ENCODE assay signal across 3 cellular contexts in the genomic region with DNA sequence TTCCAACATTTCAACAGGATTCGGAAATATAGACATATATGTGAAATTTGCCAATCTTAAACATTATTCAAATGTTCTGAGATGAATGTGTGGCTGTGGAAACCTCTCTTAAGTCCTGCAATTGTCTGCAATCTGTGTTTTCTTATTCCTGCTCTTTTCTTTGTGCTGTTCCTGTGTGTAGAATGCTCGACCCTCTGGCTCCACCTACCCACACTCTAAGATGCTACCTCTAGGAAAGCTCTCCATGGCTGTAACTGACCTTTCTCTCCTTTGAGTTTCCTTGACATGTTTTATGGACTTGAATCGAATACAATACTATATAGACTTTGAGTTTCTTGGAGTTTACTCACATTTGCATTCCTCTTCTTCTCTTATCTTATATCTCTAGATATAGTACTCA.
TF ChIP-seq lines count a peak whose summit lies in the region.

No MANE protein-coding gene starts in this region.

TF ChIP-seq in GM23338, 12 proteins besides CTCF, POLR2A, EP300 and RAD21 (continued from another document and continues in another):
- TF ChIP-seq EZH2phosphoT487 (IDR thresholded peaks at IDR 0.05; ENCODE audit: unreplicated experiment) = no peak
- no peak for TF ChIP-seq EZH2 (IDR thresholded peaks at IDR 0.05; ENCODE audit: low read depth, unreplicated experiment)
- no peak for TF ChIP-seq NANOG (IDR thresholded peaks at IDR 0.05; ENCODE audit: borderline replicate concordance)
- TF ChIP-seq JUNB (IDR thresholded peaks at IDR 0.05; ENCODE audit: unreplicated experiment) = no peak
- no peak for TF ChIP-seq STAT1 (IDR thresholded peaks at IDR 0.05; ENCODE audit: unreplicated experiment)
- TF ChIP-seq, protein P1, sequence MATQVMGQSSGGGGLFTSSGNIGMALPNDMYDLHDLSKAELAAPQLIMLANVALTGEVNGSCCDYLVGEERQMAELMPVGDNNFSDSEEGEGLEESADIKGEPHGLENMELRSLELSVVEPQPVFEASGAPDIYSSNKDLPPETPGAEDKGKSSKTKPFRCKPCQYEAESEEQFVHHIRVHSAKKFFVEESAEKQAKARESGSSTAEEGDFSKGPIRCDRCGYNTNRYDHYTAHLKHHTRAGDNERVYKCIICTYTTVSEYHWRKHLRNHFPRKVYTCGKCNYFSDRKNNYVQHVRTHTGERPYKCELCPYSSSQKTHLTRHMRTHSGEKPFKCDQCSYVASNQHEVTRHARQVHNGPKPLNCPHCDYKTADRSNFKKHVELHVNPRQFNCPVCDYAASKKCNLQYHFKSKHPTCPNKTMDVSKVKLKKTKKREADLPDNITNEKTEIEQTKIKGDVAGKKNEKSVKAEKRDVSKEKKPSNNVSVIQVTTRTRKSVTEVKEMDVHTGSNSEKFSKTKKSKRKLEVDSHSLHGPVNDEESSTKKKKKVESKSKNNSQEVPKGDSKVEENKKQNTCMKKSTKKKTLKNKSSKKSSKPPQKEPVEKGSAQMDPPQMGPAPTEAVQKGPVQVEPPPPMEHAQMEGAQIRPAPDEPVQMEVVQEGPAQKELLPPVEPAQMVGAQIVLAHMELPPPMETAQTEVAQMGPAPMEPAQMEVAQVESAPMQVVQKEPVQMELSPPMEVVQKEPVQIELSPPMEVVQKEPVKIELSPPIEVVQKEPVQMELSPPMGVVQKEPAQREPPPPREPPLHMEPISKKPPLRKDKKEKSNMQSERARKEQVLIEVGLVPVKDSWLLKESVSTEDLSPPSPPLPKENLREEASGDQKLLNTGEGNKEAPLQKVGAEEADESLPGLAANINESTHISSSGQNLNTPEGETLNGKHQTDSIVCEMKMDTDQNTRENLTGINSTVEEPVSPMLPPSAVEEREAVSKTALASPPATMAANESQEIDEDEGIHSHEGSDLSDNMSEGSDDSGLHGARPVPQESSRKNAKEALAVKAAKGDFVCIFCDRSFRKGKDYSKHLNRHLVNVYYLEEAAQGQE (IDR thresholded peaks at IDR 0.05; ENCODE audit: unreplicated experiment) = no peak
- TF ChIP-seq, protein P2, sequence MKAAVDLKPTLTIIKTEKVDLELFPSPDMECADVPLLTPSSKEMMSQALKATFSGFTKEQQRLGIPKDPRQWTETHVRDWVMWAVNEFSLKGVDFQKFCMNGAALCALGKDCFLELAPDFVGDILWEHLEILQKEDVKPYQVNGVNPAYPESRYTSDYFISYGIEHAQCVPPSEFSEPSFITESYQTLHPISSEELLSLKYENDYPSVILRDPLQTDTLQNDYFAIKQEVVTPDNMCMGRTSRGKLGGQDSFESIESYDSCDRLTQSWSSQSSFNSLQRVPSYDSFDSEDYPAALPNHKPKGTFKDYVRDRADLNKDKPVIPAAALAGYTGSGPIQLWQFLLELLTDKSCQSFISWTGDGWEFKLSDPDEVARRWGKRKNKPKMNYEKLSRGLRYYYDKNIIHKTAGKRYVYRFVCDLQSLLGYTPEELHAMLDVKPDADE (IDR thresholded peaks at IDR 0.05) = no peak

TF ChIP-seq in WTC11, 78 proteins besides CTCF, POLR2A, EP300 and RAD21 (continued from another document):
- TF ChIP-seq, protein P3, sequence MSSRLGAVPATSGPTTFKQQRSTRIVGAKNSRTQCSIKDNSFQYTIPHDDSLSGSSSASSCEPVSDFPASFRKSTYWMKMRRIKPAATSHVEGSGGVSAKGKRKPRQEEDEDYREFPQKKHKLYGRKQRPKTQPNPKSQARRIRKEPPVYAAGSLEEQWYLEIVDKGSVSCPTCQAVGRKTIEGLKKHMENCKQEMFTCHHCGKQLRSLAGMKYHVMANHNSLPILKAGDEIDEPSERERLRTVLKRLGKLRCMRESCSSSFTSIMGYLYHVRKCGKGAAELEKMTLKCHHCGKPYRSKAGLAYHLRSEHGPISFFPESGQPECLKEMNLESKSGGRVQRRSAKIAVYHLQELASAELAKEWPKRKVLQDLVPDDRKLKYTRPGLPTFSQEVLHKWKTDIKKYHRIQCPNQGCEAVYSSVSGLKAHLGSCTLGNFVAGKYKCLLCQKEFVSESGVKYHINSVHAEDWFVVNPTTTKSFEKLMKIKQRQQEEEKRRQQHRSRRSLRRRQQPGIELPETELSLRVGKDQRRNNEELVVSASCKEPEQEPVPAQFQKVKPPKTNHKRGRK (CRISPR knock-in tag; IDR thresholded peaks at IDR 0.05; ENCODE audit: borderline replicate concordance) = no peak
- TF ChIP-seq ZNF232 (CRISPR knock-in tag; IDR thresholded peaks at IDR 0.05) = no peak
- no peak for TF ChIP-seq ZNF396 (CRISPR knock-in tag; IDR thresholded peaks at IDR 0.05; ENCODE audit: borderline replicate concordance)
- no peak for TF ChIP-seq HMGA2 (CRISPR knock-in tag; IDR thresholded peaks at IDR 0.05)
- TF ChIP-seq, protein P4, sequence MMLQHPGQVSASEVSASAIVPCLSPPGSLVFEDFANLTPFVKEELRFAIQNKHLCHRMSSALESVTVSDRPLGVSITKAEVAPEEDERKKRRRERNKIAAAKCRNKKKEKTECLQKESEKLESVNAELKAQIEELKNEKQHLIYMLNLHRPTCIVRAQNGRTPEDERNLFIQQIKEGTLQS (CRISPR knock-in tag; conservative IDR thresholded peaks at IDR 0.05) = no peak
- TF ChIP-seq, protein P5, sequence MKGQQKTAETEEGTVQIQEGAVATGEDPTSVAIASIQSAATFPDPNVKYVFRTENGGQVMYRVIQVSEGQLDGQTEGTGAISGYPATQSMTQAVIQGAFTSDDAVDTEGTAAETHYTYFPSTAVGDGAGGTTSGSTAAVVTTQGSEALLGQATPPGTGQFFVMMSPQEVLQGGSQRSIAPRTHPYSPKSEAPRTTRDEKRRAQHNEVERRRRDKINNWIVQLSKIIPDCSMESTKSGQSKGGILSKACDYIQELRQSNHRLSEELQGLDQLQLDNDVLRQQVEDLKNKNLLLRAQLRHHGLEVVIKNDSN (CRISPR knock-in tag; IDR thresholded peaks at IDR 0.05) = no peak
- TF ChIP-seq, protein P6, sequence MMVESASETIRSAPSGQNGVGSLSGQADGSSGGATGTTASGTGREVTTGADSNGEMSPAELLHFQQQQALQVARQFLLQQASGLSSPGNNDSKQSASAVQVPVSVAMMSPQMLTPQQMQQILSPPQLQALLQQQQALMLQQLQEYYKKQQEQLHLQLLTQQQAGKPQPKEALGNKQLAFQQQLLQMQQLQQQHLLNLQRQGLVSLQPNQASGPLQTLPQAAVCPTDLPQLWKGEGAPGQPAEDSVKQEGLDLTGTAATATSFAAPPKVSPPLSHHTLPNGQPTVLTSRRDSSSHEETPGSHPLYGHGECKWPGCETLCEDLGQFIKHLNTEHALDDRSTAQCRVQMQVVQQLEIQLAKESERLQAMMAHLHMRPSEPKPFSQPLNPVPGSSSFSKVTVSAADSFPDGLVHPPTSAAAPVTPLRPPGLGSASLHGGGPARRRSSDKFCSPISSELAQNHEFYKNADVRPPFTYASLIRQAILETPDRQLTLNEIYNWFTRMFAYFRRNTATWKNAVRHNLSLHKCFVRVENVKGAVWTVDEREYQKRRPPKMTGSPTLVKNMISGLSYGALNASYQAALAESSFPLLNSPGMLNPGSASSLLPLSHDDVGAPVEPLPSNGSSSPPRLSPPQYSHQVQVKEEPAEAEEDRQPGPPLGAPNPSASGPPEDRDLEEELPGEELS (CRISPR knock-in tag; IDR thresholded peaks at IDR 0.05) = no peak
- TF ChIP-seq ETV6 (CRISPR knock-in tag; IDR thresholded peaks at IDR 0.05) = no peak

TF ChIP-seq in liver, 16 proteins besides CTCF, POLR2A, EP300 and RAD21 (continued from another document):
- TF ChIP-seq, protein P7, sequence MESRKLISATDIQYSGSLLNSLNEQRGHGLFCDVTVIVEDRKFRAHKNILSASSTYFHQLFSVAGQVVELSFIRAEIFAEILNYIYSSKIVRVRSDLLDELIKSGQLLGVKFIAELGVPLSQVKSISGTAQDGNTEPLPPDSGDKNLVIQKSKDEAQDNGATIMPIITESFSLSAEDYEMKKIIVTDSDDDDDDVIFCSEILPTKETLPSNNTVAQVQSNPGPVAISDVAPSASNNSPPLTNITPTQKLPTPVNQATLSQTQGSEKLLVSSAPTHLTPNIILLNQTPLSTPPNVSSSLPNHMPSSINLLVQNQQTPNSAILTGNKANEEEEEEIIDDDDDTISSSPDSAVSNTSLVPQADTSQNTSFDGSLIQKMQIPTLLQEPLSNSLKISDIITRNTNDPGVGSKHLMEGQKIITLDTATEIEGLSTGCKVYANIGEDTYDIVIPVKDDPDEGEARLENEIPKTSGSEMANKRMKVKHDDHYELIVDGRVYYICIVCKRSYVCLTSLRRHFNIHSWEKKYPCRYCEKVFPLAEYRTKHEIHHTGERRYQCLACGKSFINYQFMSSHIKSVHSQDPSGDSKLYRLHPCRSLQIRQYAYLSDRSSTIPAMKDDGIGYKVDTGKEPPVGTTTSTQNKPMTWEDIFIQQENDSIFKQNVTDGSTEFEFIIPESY (IDR thresholded peaks at IDR 0.05) = no peak
- TF ChIP-seq, protein P1 (IDR thresholded peaks at IDR 0.05) = no peak
- no peak for TF ChIP-seq TAF1 (conservative IDR thresholded peaks at IDR 0.05)
- TF ChIP-seq JUND (IDR thresholded peaks at IDR 0.05) = no peak
- no peak for TF ChIP-seq FOXA1 (IDR thresholded peaks at IDR 0.05)
- no peak for TF ChIP-seq RXRA (IDR thresholded peaks at IDR 0.05)
- no peak for TF ChIP-seq EGR1 (IDR thresholded peaks at IDR 0.05; ENCODE audit: low read depth in 2 of 2)
- no peak for TF ChIP-seq SP1 (IDR thresholded peaks at IDR 0.05)
- TF ChIP-seq, protein P8, sequence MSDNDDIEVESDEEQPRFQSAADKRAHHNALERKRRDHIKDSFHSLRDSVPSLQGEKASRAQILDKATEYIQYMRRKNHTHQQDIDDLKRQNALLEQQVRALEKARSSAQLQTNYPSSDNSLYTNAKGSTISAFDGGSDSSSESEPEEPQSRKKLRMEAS (IDR thresholded peaks at IDR 0.05) = no peak
- no peak for TF ChIP-seq YY1 (IDR thresholded peaks at IDR 0.05)
